In the genomic region with DNA sequence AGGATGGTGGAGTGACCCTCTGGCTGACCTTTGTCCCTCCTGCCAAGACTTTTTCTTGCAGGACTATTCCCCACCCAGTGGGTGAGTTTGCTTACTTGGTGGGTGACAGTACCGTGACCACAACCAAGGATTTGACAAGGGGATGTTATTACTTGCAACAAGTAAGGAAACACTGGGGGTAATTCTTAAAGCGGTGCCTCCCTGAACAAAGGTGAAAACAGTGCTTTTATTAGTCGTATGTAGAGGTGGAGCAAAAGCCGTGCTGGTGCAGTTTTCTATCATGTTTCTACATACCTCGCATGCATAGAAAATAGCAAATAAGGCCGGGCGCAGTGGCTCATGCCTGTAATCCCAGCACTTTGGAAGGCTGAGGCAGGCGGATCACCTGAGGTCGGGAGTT, we compare ENCODE assay signal across 1 cellular context.
TF ChIP-seq lines count a peak whose summit lies in the region.

No MANE protein-coding gene starts in this region.

TF ChIP-seq in HCT116, 20 proteins besides CTCF, POLR2A, EP300 and RAD21 (continued from another document):
- TF ChIP-seq, protein P1, sequence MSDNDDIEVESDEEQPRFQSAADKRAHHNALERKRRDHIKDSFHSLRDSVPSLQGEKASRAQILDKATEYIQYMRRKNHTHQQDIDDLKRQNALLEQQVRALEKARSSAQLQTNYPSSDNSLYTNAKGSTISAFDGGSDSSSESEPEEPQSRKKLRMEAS (IDR thresholded peaks at IDR 0.05): no peak
- no peak for TF ChIP-seq CEBPB (IDR thresholded peaks at IDR 0.05; ENCODE audit: low read depth)
- TF ChIP-seq, protein P2, sequence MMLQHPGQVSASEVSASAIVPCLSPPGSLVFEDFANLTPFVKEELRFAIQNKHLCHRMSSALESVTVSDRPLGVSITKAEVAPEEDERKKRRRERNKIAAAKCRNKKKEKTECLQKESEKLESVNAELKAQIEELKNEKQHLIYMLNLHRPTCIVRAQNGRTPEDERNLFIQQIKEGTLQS (IDR thresholded peaks at IDR 0.05): no peak
- TF ChIP-seq, protein P3, sequence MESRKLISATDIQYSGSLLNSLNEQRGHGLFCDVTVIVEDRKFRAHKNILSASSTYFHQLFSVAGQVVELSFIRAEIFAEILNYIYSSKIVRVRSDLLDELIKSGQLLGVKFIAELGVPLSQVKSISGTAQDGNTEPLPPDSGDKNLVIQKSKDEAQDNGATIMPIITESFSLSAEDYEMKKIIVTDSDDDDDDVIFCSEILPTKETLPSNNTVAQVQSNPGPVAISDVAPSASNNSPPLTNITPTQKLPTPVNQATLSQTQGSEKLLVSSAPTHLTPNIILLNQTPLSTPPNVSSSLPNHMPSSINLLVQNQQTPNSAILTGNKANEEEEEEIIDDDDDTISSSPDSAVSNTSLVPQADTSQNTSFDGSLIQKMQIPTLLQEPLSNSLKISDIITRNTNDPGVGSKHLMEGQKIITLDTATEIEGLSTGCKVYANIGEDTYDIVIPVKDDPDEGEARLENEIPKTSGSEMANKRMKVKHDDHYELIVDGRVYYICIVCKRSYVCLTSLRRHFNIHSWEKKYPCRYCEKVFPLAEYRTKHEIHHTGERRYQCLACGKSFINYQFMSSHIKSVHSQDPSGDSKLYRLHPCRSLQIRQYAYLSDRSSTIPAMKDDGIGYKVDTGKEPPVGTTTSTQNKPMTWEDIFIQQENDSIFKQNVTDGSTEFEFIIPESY (IDR thresholded peaks at IDR 0.05; ENCODE audit: extremely low read depth, insufficient replicate concordance, low read length): no peak
- TF ChIP-seq FOSL1 (IDR thresholded peaks at IDR 0.05; ENCODE audit: low read depth): no peak
- no peak for TF ChIP-seq ZNF274 (IDR thresholded peaks at IDR 0.05; ENCODE audit: low read depth, low read length)
- TF ChIP-seq, protein P4, sequence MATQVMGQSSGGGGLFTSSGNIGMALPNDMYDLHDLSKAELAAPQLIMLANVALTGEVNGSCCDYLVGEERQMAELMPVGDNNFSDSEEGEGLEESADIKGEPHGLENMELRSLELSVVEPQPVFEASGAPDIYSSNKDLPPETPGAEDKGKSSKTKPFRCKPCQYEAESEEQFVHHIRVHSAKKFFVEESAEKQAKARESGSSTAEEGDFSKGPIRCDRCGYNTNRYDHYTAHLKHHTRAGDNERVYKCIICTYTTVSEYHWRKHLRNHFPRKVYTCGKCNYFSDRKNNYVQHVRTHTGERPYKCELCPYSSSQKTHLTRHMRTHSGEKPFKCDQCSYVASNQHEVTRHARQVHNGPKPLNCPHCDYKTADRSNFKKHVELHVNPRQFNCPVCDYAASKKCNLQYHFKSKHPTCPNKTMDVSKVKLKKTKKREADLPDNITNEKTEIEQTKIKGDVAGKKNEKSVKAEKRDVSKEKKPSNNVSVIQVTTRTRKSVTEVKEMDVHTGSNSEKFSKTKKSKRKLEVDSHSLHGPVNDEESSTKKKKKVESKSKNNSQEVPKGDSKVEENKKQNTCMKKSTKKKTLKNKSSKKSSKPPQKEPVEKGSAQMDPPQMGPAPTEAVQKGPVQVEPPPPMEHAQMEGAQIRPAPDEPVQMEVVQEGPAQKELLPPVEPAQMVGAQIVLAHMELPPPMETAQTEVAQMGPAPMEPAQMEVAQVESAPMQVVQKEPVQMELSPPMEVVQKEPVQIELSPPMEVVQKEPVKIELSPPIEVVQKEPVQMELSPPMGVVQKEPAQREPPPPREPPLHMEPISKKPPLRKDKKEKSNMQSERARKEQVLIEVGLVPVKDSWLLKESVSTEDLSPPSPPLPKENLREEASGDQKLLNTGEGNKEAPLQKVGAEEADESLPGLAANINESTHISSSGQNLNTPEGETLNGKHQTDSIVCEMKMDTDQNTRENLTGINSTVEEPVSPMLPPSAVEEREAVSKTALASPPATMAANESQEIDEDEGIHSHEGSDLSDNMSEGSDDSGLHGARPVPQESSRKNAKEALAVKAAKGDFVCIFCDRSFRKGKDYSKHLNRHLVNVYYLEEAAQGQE (IDR thresholded peaks at IDR 0.05; ENCODE audit: low read depth): no peak
